ENCODE assay signal across 1 cellular context in genomic region chr4:125243835-125244397, GRCh38.
A peak's percentile ranks its signal among the peaks of the same experiment; 100 is the strongest.
TF ChIP-seq lines count a peak whose summit lies in the region.

No MANE protein-coding gene starts in this region.

TF ChIP-seq in H1, 55 proteins besides CTCF, POLR2A, EP300 and RAD21:
- TF ChIP-seq MAFK (IDR thresholded peaks at IDR 0.05; ENCODE audit: low read depth, low read length) (no peak), TCF12 (IDR thresholded peaks at IDR 0.05; ENCODE audit: low read depth, low read length) (no peak), SIX5 (IDR thresholded peaks at IDR 0.05; ENCODE audit: low read depth, low read length) (no peak), EZH2 (IDR thresholded peaks at IDR 0.05; ENCODE audit: low read depth, low read length, severe bottlenecking) (no peak), TEAD4 (IDR thresholded peaks at IDR 0.05; ENCODE audit: low read depth, low read length) (peak; percentile 22; the same call in 1 of the 2 replicates), POLR2AphosphoS5 (IDR thresholded peaks at IDR 0.05; ENCODE audit: low read depth, low read length) (no peak)
